Comparison of ENCODE assay signal across 11 cellular contexts in genomic region chr7:143806664-143807063, GRCh38. TPM values are rescaled to one million over a fixed set of nuclear protein-coding genes. Genes with fewer than 3 reads are reported as not detected.
DNase-seq lines count a peak whose midpoint lies in the region; ATAC-seq, FAIRE-seq and TF ChIP-seq lines count a peak whose summit lies in the region.
"Not testable (repeated sequence)": the region's sequence is repeated elsewhere in the genome, so short reads cannot be mapped to it uniquely, and the experiment has no call there.
"Had no signal": no experiment of that assay in that cellular context is flagged by ENCODE, and none has a peak within 500 bp of the region (broad histone marks: within the 10 kb centered on the region; RNA-seq: fewer than 3 reads in every experiment).

No MANE protein-coding gene starts in this region.

- not testable (repeated sequence) for H3K9me3 ChIP-seq in PC-3 (ENCODE audit: low read length); K562 (replicated peaks; ENCODE audit: control insufficient read depth, insufficient read depth, low read depth, low read length); right cardiac atrium (ENCODE audit: control insufficient read depth, low read length); lung (ENCODE audit: control insufficient read depth in 2 of 2, insufficient read depth in 1 of 2, low read length in 1 of 2); gastrocnemius medialis

- not testable (repeated sequence) for H3K9me1 ChIP-seq in K562 (ENCODE audit: control insufficient read depth, insufficient read depth, low read length)

- not testable (repeated sequence) for H3K9me2 ChIP-seq in PC-3 (replicated peaks; ENCODE audit: low read length)

- not testable (repeated sequence) for TF ChIP-seq POLR2A in H54 (IDR thresholded peaks at IDR 0.05; ENCODE audit: low read depth, low read length); K562 (conservative IDR thresholded peaks at IDR 0.05); gastrocnemius medialis (IDR thresholded peaks at IDR 0.05)

- not testable (repeated sequence) for TF ChIP-seq RAD21 in K562 (CRISPR knock-in tag; conservative IDR thresholded peaks at IDR 0.05 in 1 of 2, IDR thresholded peaks at IDR 0.05 in 1 of 2)

- in situ Hi-C loops in K562 (cut with MboI); gastrocnemius medialis (cut with MboI; ENCODE audit: low sequenced_read_pairs in 4 of 4): not testable (repeated sequence)

- ATAC-seq in PC-3 (peak; percentile 98), K562 (peak; percentile 89), Right ventricle myocardium inferior (peak; percentile 98), right cardiac atrium (peak; percentile 99), lung (ENCODE audit: insufficient read depth, low FRiP score) (peak; percentile 34), gastrocnemius medialis (peak; percentile 89 to 93)

- H3K79me2 ChIP-seq in PC-3 (ENCODE audit: low read length); K562 (ENCODE audit: control insufficient read depth, insufficient read depth, low read length): not testable (repeated sequence)

- not testable (repeated sequence) for H3K4me2 ChIP-seq in PC-3 (ENCODE audit: low read length); K562 (ENCODE audit: insufficient read depth, low read length)

- POLR2A ChIA-PET in PC-3 (lab: Charles Lee; ENCODE audit: unreplicated experiment); K562 (lab: Yijun Ruan, JAX): not testable (repeated sequence)

- intact Hi-C loops in PC-3 (cut with micrococcal nuclease); K562 (cut with micrococcal nuclease); Right ventricle myocardium inferior (cut with DNase I); right cardiac atrium (cut with DNase I); gastrocnemius medialis (cut with DNase I; ENCODE audit: low total_unique reads): not testable (repeated sequence)

- TF ChIP-seq EP300 in K562 (IDR thresholded peaks at IDR 0.05; ENCODE audit: low read length) = not testable (repeated sequence)

- H3F3A ChIP-seq in PC-3 (ENCODE audit: low read length, unreplicated experiment) = not testable (repeated sequence)

- H3K27me3 ChIP-seq in PC-3 (ENCODE audit: low read length); K562 (ENCODE audit: control insufficient read depth in 2 of 2, insufficient read depth in 2 of 2, low read length in 2 of 2); right cardiac atrium (ENCODE audit: control insufficient read depth, insufficient read depth); lung (ENCODE audit: control insufficient read depth, insufficient read depth); gastrocnemius medialis: not testable (repeated sequence)

- not testable (repeated sequence) for H3K36me3 ChIP-seq in PC-3 (ENCODE audit: low read depth, low read length); K562 (ENCODE audit: control insufficient read depth, insufficient read depth, low read length); lung (ENCODE audit: control insufficient read depth in 2 of 2, insufficient read depth in 2 of 2, low read length in 2 of 2); gastrocnemius medialis

- H3K4me1 ChIP-seq in PC-3 (ENCODE audit: insufficient read depth, low read length); K562 (replicated peaks in 1 of 2; ENCODE audit: control insufficient read depth in 2 of 2, insufficient read depth in 2 of 2, low read length in 2 of 2); right cardiac atrium (ENCODE audit: control insufficient read depth, insufficient read depth, low read length); lung (ENCODE audit: control insufficient read depth in 2 of 2, insufficient read depth in 2 of 2, low read length in 2 of 2); gastrocnemius medialis: not testable (repeated sequence)

- WGBS in K562 (ENCODE audit: insufficient coverage, low coverage, missing lambda C conversion rate) = no CpG with 5 or more reads among the region's 3 CpGs
- WGBS in right cardiac atrium = no CpG with 5 or more reads among the region's 3 CpGs
- WGBS in lung, 2 donors = no CpG with 5 or more reads among the region's 3 CpGs

- H3K9ac ChIP-seq in PC-3 (ENCODE audit: low read length); K562 (ENCODE audit: insufficient read depth in 1 of 2, low read depth in 2 of 2, low read length in 2 of 2): not testable (repeated sequence)

- not testable (repeated sequence) for H4K20me1 ChIP-seq in PC-3 (ENCODE audit: low read length); K562 (replicated peaks; ENCODE audit: control insufficient read depth, insufficient read depth, low read length)

- FAIRE-seq in H54 (lab: Jason Lieb, UNC) (peak; percentile 96), K562 (lab: Jason Lieb, UNC) (peak; percentile 90)

- CTCF ChIA-PET in PC-3 (lab: Charles Lee); K562 (lab: Yijun Ruan, JAX; ENCODE audit: low intra/inter-chr PET ratio): not testable (repeated sequence)

- not testable (repeated sequence) for H2AFZ ChIP-seq in PC-3 (ENCODE audit: low read length); K562 (ENCODE audit: low read depth, low read length)

- not testable (repeated sequence) for BruUV-seq in PC-3 (replicated peaks; lab: Mats Ljungman, UMichigan); K562 (replicated peaks; lab: Mats Ljungman, UMichigan)

- DNase-seq in H54 (ENCODE audit: insufficient read length, low spot score); PC-3; K562 (ENCODE audit: extremely low read depth in 1 of 4, low spot score in 3 of 4); Right ventricle myocardium inferior (ENCODE audit: missing footprints); right cardiac atrium; lung (ENCODE audit: low spot score); gastrocnemius medialis: not testable (repeated sequence)

- H3K27ac ChIP-seq in PC-3 (ENCODE audit: low read length); K562 (ENCODE audit: extremely low read depth, low read depth, low read length); right cardiac atrium (ENCODE audit: low read length); lung (ENCODE audit: low read depth in 1 of 2, low read length in 1 of 2); gastrocnemius medialis: not testable (repeated sequence)

- not testable (repeated sequence) for H3K4me3 ChIP-seq in PC-3 (ENCODE audit: low read length); K562; right cardiac atrium (ENCODE audit: low read length); lung; gastrocnemius medialis

- not testable (repeated sequence) for TF ChIP-seq CTCF in PC-3 (conservative IDR thresholded peaks at IDR 0.05; ENCODE audit: low read depth, low read length); K562 (IDR thresholded peaks at IDR 0.05 in 2 of 3, conservative IDR thresholded peaks at IDR 0.05 in 1 of 3; ENCODE audit: insufficient read depth in 2 of 3, low read depth in 1 of 3, low read length in 3 of 3); lung (IDR thresholded peaks at IDR 0.05; ENCODE audit: control extremely low read depth, extremely low read depth); gastrocnemius medialis (IDR thresholded peaks at IDR 0.05 in 4 of 5, conservative IDR thresholded peaks at IDR 0.05 in 1 of 5)

RNA-seq across cellular contexts. Expression of gene CTAGE6, which starts 49.2 kb away (rescaled TPM):
- total RNA-seq in PC-3 (2014; rRNA removed) = not detected in 2 replicates
- total RNA-seq in K562 (2011; cell fraction: chromatin; rRNA removed; ENCODE audit: low replicate concordance) = 0.53 and 4.0 TPM in 2 replicates
- 0.79 and 0.83 TPM in 2 replicates for total RNA-seq in K562 (2011; cell fraction: nucleolus; rRNA removed)
- total RNA-seq in K562 (2011; cell fraction: nucleoplasm; rRNA removed) = 1.1 TPM in 1 of 2 replicates, not detected in the other
- 0.29 TPM in 1 of 2 replicates, not detected in the other for total RNA-seq in K562 (2014; rRNA removed)
- total RNA-seq in K562 (2014; rRNA removed; fragmentation: Illumina TruSeq; extraction: Trizol) = 0.04 and 0.45 TPM in 2 replicates
- total RNA-seq in K562 (2015; rRNA removed; fragmentation: Illumina TruSeq; extraction: Trizol) = not detected in 2 replicates
- 0.09 and 0.18 TPM in 2 replicates for total RNA-seq in K562 (2021)
- 0.54 TPM in 1 of 2 replicates, not detected in the other for polyA plus RNA-seq in K562 (2011; rRNA removed)
- polyA plus RNA-seq in K562 (2011; cell fraction: cytosol; rRNA removed) = 0.06 TPM in 1 of 2 replicates, not detected in the other
- polyA plus RNA-seq in K562 (2011; cell fraction: nucleus; rRNA removed) = 0.48 and 0.87 TPM in 2 replicates
- polyA plus RNA-seq in K562 (2012) = 0.04 TPM in 1 of 2 replicates, not detected in the other
- 0.04 TPM in 1 of 2 replicates, not detected in the other for polyA plus RNA-seq in K562 (2014; fragmentation: Illumina TruSeq; extraction: Trizol)
- not detected for polyA plus RNA-seq in K562 (2014; fragmentation: Nextera tagmentation; extraction: Ambion mirVana)
- polyA plus RNA-seq in K562 (2014; rRNA removed) = 0.21 TPM in 1 of 2 replicates, not detected in the other
- polyA minus RNA-seq in K562 (2011; rRNA and poly(A)+ RNA removed) = 0.63 and 1.8 TPM in 2 replicates
- polyA minus RNA-seq in K562 (2011; cell fraction: cytosol; rRNA and poly(A)+ RNA removed) = not detected in 2 replicates
- 0.54 and 2.9 TPM in 2 replicates for polyA minus RNA-seq in K562 (2011; cell fraction: nucleus; rRNA and poly(A)+ RNA removed)
- total RNA-seq in Right ventricle myocardium inferior = not detected
- under 1 TPM in 1 of 4 donors, not detected in 3; 0.09 TPM for total RNA-seq in right cardiac atrium
- not detected for polyA plus RNA-seq in right cardiac atrium
- total RNA-seq in lung = 1 to 10 TPM in 1 of 2 donors, not detected in 1; 2.0 TPM
- under 1 TPM in 1 of 2 donors, not detected in 1; 0.01 TPM for polyA plus RNA-seq in lung
- 1 to 10 TPM in 1 of 4 donors, not detected in 3; 1.2 TPM for total RNA-seq in gastrocnemius medialis
- total RNA-seq: A172, H1, M059J had no signal
- polyA plus RNA-seq: AG04450, H1 had no signal

Comparison
In these comparisons a context has a peak if more than half of its experiments do, and no peak if none do; other contexts are left out.
1. ATAC-seq: peak in every context shown above with its lines; median percentile 99 in right cardiac atrium; 98 in PC-3; 98 in Right ventricle myocardium inferior; 91 in gastrocnemius medialis; 89 in K562; 34 in lung.